In the genomic region with DNA sequence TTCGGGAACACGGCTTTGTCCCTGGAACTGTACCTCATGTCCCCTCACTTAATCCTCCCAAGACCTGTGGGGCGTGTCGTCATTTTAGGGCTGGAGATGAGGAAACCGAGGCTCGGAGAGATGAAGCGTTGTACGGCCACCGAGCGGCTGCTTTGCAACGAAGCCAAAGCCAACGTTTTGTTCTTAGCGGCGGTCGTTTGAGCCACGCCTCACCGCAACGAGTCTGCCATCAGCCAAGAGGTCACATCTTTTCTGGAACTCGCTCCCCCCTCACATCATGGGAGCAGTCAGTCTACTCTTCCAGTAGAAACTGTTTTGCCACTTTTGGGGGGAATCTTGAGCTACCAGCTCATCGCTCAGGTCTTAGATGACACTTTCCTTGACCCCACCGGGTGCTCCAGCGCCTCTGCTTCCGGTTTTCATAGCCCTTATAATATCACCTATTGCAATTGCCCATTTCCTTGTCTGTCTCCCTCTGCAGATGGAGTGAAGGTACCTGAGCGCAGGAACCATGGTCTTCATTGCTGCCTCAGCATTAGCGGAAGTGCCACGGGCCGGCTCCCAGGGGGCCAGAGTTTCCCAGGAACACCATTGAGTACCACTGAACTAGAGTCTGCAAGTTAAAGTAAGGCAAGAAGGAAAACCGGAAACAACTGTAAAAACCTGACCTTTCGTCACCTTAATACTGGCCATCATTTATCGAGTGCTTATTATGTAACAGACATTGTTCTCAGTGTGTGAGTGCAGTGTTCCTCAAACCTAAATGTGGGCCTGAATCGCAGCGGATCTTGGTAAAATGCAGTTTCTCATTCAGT, we compare ENCODE assay signal across 8 cellular contexts. TPM values are rescaled to one million over a fixed set of nuclear protein-coding genes. Genes with fewer than 3 reads are reported as not detected.
DNase-seq lines count a peak whose midpoint lies in the region; ATAC-seq and TF ChIP-seq lines count a peak whose summit lies in the region.

No MANE protein-coding gene starts in this region.

- ATAC-seq in HG02642 (IDR thresholded peaks at IDR 0.05; ENCODE audit: poor library complexity, unreplicated experiment) (peak; percentile 2), left ventricle myocardium superior (peak; percentile 1)
- peak; percentile 0 for ATAC-seq in activated T-helper 17 cell treated with anti-CD3 and anti-CD28 coated beads, Interleukin-2, amount 50 U/mL, for 72 hours (replicated peaks)

- no peaks in the 10 kb centered on the region for H3K9me3 ChIP-seq in spleen

- CTCF ChIA-PET in Calu3 (lab: Charles Lee), result no interaction called here

- peaks cover 11% of the 10 kb centered on the region for H3K4me1 Mint-ChIP-seq in Calu3 (ENCODE audit: low read depth, unreplicated experiment)
- H3K4me1 Mint-ChIP-seq in activated T-helper 17 cell treated with anti-CD3 and anti-CD28 coated beads, Interleukin-2, amount 50 U/mL, for 72 hours, result peaks cover 39% of the 10 kb centered on the region

- DNase-seq in Calu3 (no peak), left ventricle myocardium superior (peak; percentile 58), spleen (peak; percentile 82), DMS79 (lab: John Stamatoyannopoulos, UW) (no peak), NCI-H1436 treated with DMSO at 0.1 percent for 48 hours (lab: John Stamatoyannopoulos, UW) (no peak)
- no peak for DNase-seq in activated CD8-positive, alpha-beta memory T cell treated with anti-CD3 and anti-CD28 coated beads, Interleukin-2, amount 50 U/mL, for 48 hours

- peak overlapping the region; percentile 73 for H3K4me3 Mint-ChIP-seq in Calu3 (ENCODE audit: low read depth, unreplicated experiment)
- peak overlapping the region; percentile 84 for H3K4me3 Mint-ChIP-seq in activated T-helper 17 cell treated with anti-CD3 and anti-CD28 coated beads, Interleukin-2, amount 50 U/mL, for 72 hours

- H3K27me3 Mint-ChIP-seq in Calu3 (ENCODE audit: unreplicated experiment), result no peaks in the 10 kb centered on the region
- no peaks in the 10 kb centered on the region for H3K27me3 Mint-ChIP-seq in activated T-helper 17 cell treated with anti-CD3 and anti-CD28 coated beads, Interleukin-2, amount 50 U/mL, for 72 hours

- intact Hi-C loops in Calu3 (cut with micrococcal nuclease; ENCODE audit: unreplicated experiment), result loop anchor here (10.0 kb wide), 1 partner anchor 111 kb away; the partner anchor contains the start of gene WNK1
- intact Hi-C loops in left ventricle myocardium superior (cut with micrococcal nuclease), result loop anchor here (10.0 kb wide), 1 partner anchor 111 kb away; the partner anchor contains the start of gene WNK1
- intact Hi-C loops in spleen (cut with DNase I; ENCODE audit: low total_unique reads), result loop anchor here (5.0 to 10.0 kb wide), 2 partner anchors 66 to 111 kb away; partner anchors contain the start of gene WNK1

- H3K36me3 ChIP-seq in spleen, result peaks cover 0 to 15% (median 2%) of the 10 kb centered on the region in 6 donors

- TSS peak; percentile 54 for BruUV-seq in Calu3 (replicated peaks; lab: Mats Ljungman, UMichigan)

- peak overlapping the region; percentile 50 for H3K27ac Mint-ChIP-seq in Calu3 (ENCODE audit: unreplicated experiment)
- H3K27ac Mint-ChIP-seq in activated T-helper 17 cell treated with anti-CD3 and anti-CD28 coated beads, Interleukin-2, amount 50 U/mL, for 72 hours, result peak overlapping the region; percentile 89

- H3K9me3 Mint-ChIP-seq in Calu3 (ENCODE audit: low read depth, unreplicated experiment), result no peaks in the 10 kb centered on the region
- no peaks in the 10 kb centered on the region for H3K9me3 Mint-ChIP-seq in activated T-helper 17 cell treated with anti-CD3 and anti-CD28 coated beads, Interleukin-2, amount 50 U/mL, for 72 hours

- H3K27ac ChIP-seq in spleen, result peak overlapping the region; percentile 99 to 100 (median 99)

- H3K4me1 ChIP-seq in spleen, result peaks cover 19 to 86% (median 63%) of the 10 kb centered on the region in 6 donors

- WGBS in spleen, 5 donors, result 12 to 27% (median 21%) methylated on average over 32 of the region's 32 CpGs

- H3K27me3 ChIP-seq in spleen (replicated peaks in 1 of 7), result no peaks in the 10 kb centered on the region

- no peak for TF ChIP-seq POLR2A in spleen (IDR thresholded peaks at IDR 0.05)

- H3K4me3 ChIP-seq in spleen, result peak overlapping the region; percentile 46 to 85 (median 62)

- no peak for TF ChIP-seq CTCF in Calu3 (IDR thresholded peaks at IDR 0.05; ENCODE audit: unreplicated experiment)
- TF ChIP-seq CTCF in spleen (IDR thresholded peaks at IDR 0.05 in 8 of 11, conservative IDR thresholded peaks at IDR 0.05 in 3 of 11), result no peak

- H3K36me3 Mint-ChIP-seq in Calu3 (ENCODE audit: insufficient read depth, unreplicated experiment), result peaks cover 16% of the 10 kb centered on the region
- peaks cover 5% of the 10 kb centered on the region for H3K36me3 Mint-ChIP-seq in activated T-helper 17 cell treated with anti-CD3 and anti-CD28 coated beads, Interleukin-2, amount 50 U/mL, for 72 hours (ENCODE audit: low read depth)

RNA-seq across cellular contexts. Expression of gene NINJ2, which starts 19.6 kb away (rescaled TPM):
- total RNA-seq in Calu3 (2022) (not detected in 2 replicates), left ventricle myocardium superior (5.3 TPM), spleen (10 to 100 TPM in 5 of 7 donors, 1 to 10 TPM in 2; 6.6 to 18.8 (median 10.3) TPM)
- total RNA-seq in activated T-helper 17 cell treated with anti-CD3 and anti-CD28 coated beads, Interleukin-2, amount 50 U/mL, for 72 hours, result 10 to 100 TPM in 1 of 2 donors, 1 to 10 TPM in 1; 9.2 to 19.9 TPM
- 10 to 100 TPM in 1 of 3 donors, 1 to 10 TPM in 2; 7.0 to 13.5 (median 8.6) TPM for polyA plus RNA-seq in spleen

Comparison
In these comparisons a context has a peak if more than half of its experiments do, and no peak if none do; other contexts are left out.
1. DNase-seq: peak in left ventricle myocardium superior (single experiment) and spleen (single experiment); none in Calu3 (single experiment), DMS79 (single experiment), NCI-H1436 treated with DMSO at 0.1 percent for 48 hours (single experiment) and activated CD8-positive, alpha-beta memory T cell treated with anti-CD3 and anti-CD28 coated beads, Interleukin-2, amount 50 U/mL, for 48 hours (single experiment).
2. Peak in every context shown above with its lines, with median percentiles within 50 percentile points of each other: ATAC-seq.